Comparison of ENCODE assay signal across 8 cellular contexts in genomic region chr11:104609297-104609696, GRCh38.
A peak's percentile ranks its signal among the peaks of the same experiment; 100 is the strongest.
DNase-seq lines count a peak whose midpoint lies in the region; ATAC-seq, FAIRE-seq and TF ChIP-seq lines count a peak whose summit lies in the region.

No MANE protein-coding gene starts in this region.

- H3K9me1 ChIP-seq in keratinocyte (ENCODE audit: control insufficient read depth, extremely low read depth, insufficient read depth, low read length), result no peaks in the 10 kb centered on the region

- in situ Hi-C loops in T47D (cut with HindIII; ENCODE audit: low pct_unique_long_range_greater_than_20kb, low sequenced_read_pairs), result no loop called here

- H4K20me1 ChIP-seq in keratinocyte (ENCODE audit: control insufficient read depth, extremely low read depth, insufficient read depth, low read length), result no peaks in the 10 kb centered on the region

- peak; percentile 82 for ATAC-seq in GM21737 (IDR thresholded peaks at IDR 0.05; ENCODE audit: unreplicated experiment)

- no peak overlapping the region for H3K9ac ChIP-seq in keratinocyte (ENCODE audit: control insufficient read depth, extremely low read depth, insufficient read depth, low read length)

- DNase-seq in GM12864 (ENCODE audit: low read depth), result no peak
- DNase-seq in Jurkat, Clone E6-1 (ENCODE audit: low read depth, low spot score), result peak; percentile 35
- DNase-seq in T follicular helper cell (ENCODE audit: low read depth), result peak; percentile 4
- peak; percentile 47 to 74 for DNase-seq in T47D (ENCODE audit: low read depth in 1 of 2, low spot score in 1 of 2)
- DNase-seq in keratinocyte (ENCODE audit: low read depth, low spot score), result no peak
- peak; percentile 10 to 28 for DNase-seq in stimulated activated CD4-positive, alpha-beta T cell treated with anti-CD3 and anti-CD28 coated beads, Interleukin-2, amount 100 ng/mL, for 24 hours
- DNase-seq in GDM1 (lab: John Stamatoyannopoulos, UW), result no peak

- dilution Hi-C loops in keratinocyte (cut with MboI; ENCODE audit: extremely low pct_ligation_motif_present, low sequenced_read_pairs), result no loop called here

- no peak overlapping the region for H3K4me2 ChIP-seq in keratinocyte (ENCODE audit: control insufficient read depth, extremely low read depth, insufficient read depth, low read depth, low read length)

- no peak overlapping the region for H2AFZ ChIP-seq in keratinocyte (ENCODE audit: control insufficient read depth, low read length)

- no peaks in the 10 kb centered on the region for H3K27me3 ChIP-seq in keratinocyte (ENCODE audit: control insufficient read depth, extremely low read depth, insufficient read depth, low read length)

- no peaks in the 10 kb centered on the region for H3K9me3 ChIP-seq in keratinocyte (ENCODE audit: control insufficient read depth, low read depth, low read length)

- no peak overlapping the region for H3K27ac ChIP-seq in keratinocyte (ENCODE audit: control insufficient read depth, insufficient read depth, low read length)

- peak; percentile 71 for TF ChIP-seq CTCF in GM12864 (IDR thresholded peaks at IDR 0.05; ENCODE audit: low read depth, low read length, missing control alignments)
- TF ChIP-seq CTCF in keratinocyte (optimal IDR thresholded peaks at IDR 0.05 in 1 of 3, IDR thresholded peaks at IDR 0.05 in 1 of 3, conservative IDR thresholded peaks at IDR 0.05 in 1 of 3; ENCODE audit: extremely low read depth in 1 of 3, insufficient read depth in 2 of 3, low read length in 3 of 3), result peak; percentile 69 to 89 (median 81)

- H3K4me3 ChIP-seq in GM12864 (ENCODE audit: low read depth, low read length), result no peak overlapping the region
- no peak overlapping the region for H3K4me3 ChIP-seq in Jurkat, Clone E6-1 (ENCODE audit: low read length)
- H3K4me3 ChIP-seq in keratinocyte (ENCODE audit: control insufficient read depth in 2 of 3, extremely low read depth in 1 of 3, insufficient read depth in 2 of 3, low read depth in 1 of 3, low read length in 3 of 3), result no peak overlapping the region

- no peaks in the 10 kb centered on the region for H3K36me3 ChIP-seq in keratinocyte (ENCODE audit: control insufficient read depth in 2 of 2, extremely low read depth in 1 of 2, insufficient read depth in 2 of 2, low read length in 2 of 2)

- peak; percentile 74 for FAIRE-seq in keratinocyte (lab: Jason Lieb, UNC)

- no peaks in the 10 kb centered on the region for H3K4me1 ChIP-seq in keratinocyte (ENCODE audit: control insufficient read depth, extremely low read depth, insufficient read depth, low read length)

- H3K79me2 ChIP-seq in keratinocyte (ENCODE audit: control insufficient read depth, insufficient read depth, low read length), result no peaks in the 10 kb centered on the region

Comparison
In these comparisons a context has a peak if more than half of its experiments do, and no peak if none do; other contexts are left out.
1. DNase-seq: peak in Jurkat, Clone E6-1 (single experiment), T follicular helper cell (single experiment), T47D (2 of 2) and stimulated activated CD4-positive, alpha-beta T cell treated with anti-CD3 and anti-CD28 coated beads, Interleukin-2, amount 100 ng/mL, for 24 hours (2 of 2); none in GM12864 (single experiment), keratinocyte (single experiment) and GDM1 (single experiment).